Comparison of ENCODE assay signal across 11 cellular contexts in genomic region chr15:101451192-101451799, GRCh38. TPM values are rescaled to one million over a fixed set of nuclear protein-coding genes. Genes with fewer than 3 reads are reported as not detected.
DNase-seq lines count a peak whose midpoint lies in the region; ATAC-seq, FAIRE-seq and TF ChIP-seq lines count a peak whose summit lies in the region.
"Had no signal": no experiment of that assay in that cellular context is flagged by ENCODE, and none has a peak within 500 bp of the region (broad histone marks: within the 10 kb centered on the region; RNA-seq: fewer than 3 reads in every experiment).

No MANE protein-coding gene starts in this region.

- no peak overlapping the region for H4K91ac ChIP-seq in neuronal stem cell (ENCODE audit: low read depth, low read length, poor library complexity)

- no peaks in the 10 kb centered on the region for H3K9me2 ChIP-seq in SK-N-SH

- H2BK12ac ChIP-seq in neuronal stem cell (ENCODE audit: low read length) = no peak overlapping the region

- H3K79me2 ChIP-seq in SK-N-SH (ENCODE audit: insufficient read depth) = no peaks in the 10 kb centered on the region

- no peaks in the 10 kb centered on the region for H3K79me1 ChIP-seq in neuronal stem cell (ENCODE audit: low read depth, low read length)

- H3K4me3 Mint-ChIP-seq in glutamatergic neuron (ENCODE audit: unreplicated experiment) = peak overlapping the region; percentile 25

- no peak overlapping the region for H3K14ac ChIP-seq in neuronal stem cell (ENCODE audit: low read length)

- no peaks in the 10 kb centered on the region for H3K27me3 ChIP-seq in BLaER1 treated with 17β-estradiol and CSF1 and Interleukin-3, amounts not matched to agents 10 nM and 100 nM
- H3K27me3 ChIP-seq in SK-N-SH (ENCODE audit: insufficient read depth) (no peaks in the 10 kb centered on the region), neuronal stem cell (ENCODE audit: control insufficient read depth in 3 of 3, insufficient read depth in 3 of 3, low read depth in 1 of 3, low read length in 3 of 3) (no peaks in the 10 kb centered on the region)

- H3K27ac Mint-ChIP-seq in glutamatergic neuron (ENCODE audit: unreplicated experiment) = peak overlapping the region; percentile 70

- CTCF ChIA-PET in SK-N-SH (lab: Yijun Ruan, JAX) = interaction anchor here (0.8 to 1.5 kb wide), 3 partner anchors 10 to 190 kb away, joined by 3 to 5 read pairs (median 4); no protein-coding TSS in a partner anchor

- H3K4me2 ChIP-seq in BLaER1 treated with 17β-estradiol and CSF1 and Interleukin-3, amounts not matched to agents 10 nM and 100 nM = peak overlapping the region; percentile 58 to 90 (median 70)
- H3K4me2 ChIP-seq in SK-N-SH = no peak overlapping the region
- no peak overlapping the region for H3K4me2 ChIP-seq in neuronal stem cell (ENCODE audit: insufficient read depth, low read length, poor library complexity, severe bottlenecking)

- H3K4me3 ChIP-seq in BLaER1 treated with 17β-estradiol and CSF1 and Interleukin-3, amounts not matched to agents 10 nM and 100 nM = no peak overlapping the region
- no peak overlapping the region for H3K4me3 ChIP-seq in SK-N-SH (ENCODE audit: low read depth in 2 of 2, low read length in 1 of 2)
- H3K4me3 ChIP-seq in neuronal stem cell (ENCODE audit: low read length in 2 of 2) = no peak overlapping the region
- H3K4me3 ChIP-seq: thoracic aorta had no signal

- peaks cover 48% of the 10 kb centered on the region for H3K4me1 Mint-ChIP-seq in glutamatergic neuron (ENCODE audit: low read depth, unreplicated experiment)

- peak overlapping the region in 9 of 11 experiments; percentile 2 to 64 (median 40); a peak in 13 of 22 replicates for H3K9ac ChIP-seq in BLaER1 treated with 17β-estradiol and CSF1 and Interleukin-3, amounts not matched to agents 10 nM and 100 nM
- H3K9ac ChIP-seq in SK-N-SH (no peak overlapping the region), neuronal stem cell (ENCODE audit: low read depth, low read length, poor library complexity) (no peak overlapping the region)

- no peak overlapping the region for H3K18ac ChIP-seq in neuronal stem cell (ENCODE audit: low read length)

- POLR2A ChIA-PET in SK-N-SH (lab: Yijun Ruan, JAX) = interaction anchor here (0.6 to 1.3 kb wide), 3 partner anchors 133 to 262 kb away, joined by 3 to 6 read pairs (median 4); partner anchors contain the start of gene SNRPA1

- peak in 1 of 2 experiments; percentile 72; a peak in 2 of 4 replicates for TF ChIP-seq EP300 in SK-N-SH (IDR thresholded peaks at IDR 0.05; ENCODE audit: borderline replicate concordance in 1 of 2, low read depth in 1 of 2, low read length in 1 of 2)

- no peak overlapping the region for H2BK5ac ChIP-seq in neuronal stem cell (ENCODE audit: low read length)

- no peak for ATAC-seq in GM18858 (IDR thresholded peaks at IDR 0.05; ENCODE audit: unreplicated experiment)

- WGBS in SK-N-SH (ENCODE audit: low lambda C conversion rate) = 63% methylated on average over 20 of the region's 22 CpGs
- no CpG with 5 or more reads among the region's 22 CpGs for WGBS in neuronal stem cell (ENCODE audit: extremely low coverage in 2 of 2, insufficient read length in 2 of 2, insufficient replicate concordance in 1 of 2), 2 donors

- no peak overlapping the region for H2BK120ac ChIP-seq in neuronal stem cell (ENCODE audit: low read depth, low read length)

- H3K36me3 ChIP-seq in BLaER1 treated with 17β-estradiol and CSF1 and Interleukin-3, amounts not matched to agents 10 nM and 100 nM = no peaks in the 10 kb centered on the region
- H3K36me3 ChIP-seq in SK-N-SH (replicated peaks in 1 of 2; ENCODE audit: control insufficient read depth in 1 of 2, insufficient read depth in 2 of 2, low read length in 1 of 2) (no peaks in the 10 kb centered on the region), neuronal stem cell (replicated peaks in 1 of 2; ENCODE audit: control insufficient read depth in 2 of 2, insufficient read depth in 2 of 2, low read length in 2 of 2) (no peaks in the 10 kb centered on the region)
- H3K36me3 ChIP-seq: thoracic aorta had no signal

- no peaks in the 10 kb centered on the region for H3K9me3 ChIP-seq in BLaER1 treated with 17β-estradiol and CSF1 and Interleukin-3, amounts not matched to agents 10 nM and 100 nM (replicated peaks in 1 of 11)
- H3K9me3 ChIP-seq in SK-N-SH = no peaks in the 10 kb centered on the region
- H3K9me3 ChIP-seq in neuronal stem cell (replicated peaks in 1 of 2; ENCODE audit: control insufficient read depth in 2 of 2, insufficient read depth in 1 of 2, low read depth in 1 of 2, low read length in 2 of 2) = no peaks in the 10 kb centered on the region
- H3K9me3 ChIP-seq: thoracic aorta had no signal

- H4K8ac ChIP-seq in neuronal stem cell (ENCODE audit: low read depth, low read length) = no peak overlapping the region

- H3K4me1 ChIP-seq in BLaER1 treated with 17β-estradiol and CSF1 and Interleukin-3, amounts not matched to agents 10 nM and 100 nM = peaks cover 79 to 92% (median 85%) of the 10 kb centered on the region in 10 experiments
- H3K4me1 ChIP-seq in SK-N-SH (ENCODE audit: control insufficient read depth in 1 of 2, insufficient read depth in 2 of 2, low read depth in 1 of 2, low read length in 1 of 2) = peaks cover 0 to 66% of the 10 kb centered on the region in 2 experiments; a peak in 2 of 4 replicates
- peaks cover 25 to 28% of the 10 kb centered on the region in 2 donors for H3K4me1 ChIP-seq in neuronal stem cell (ENCODE audit: control insufficient read depth in 2 of 2, insufficient read depth in 1 of 2, low read depth in 1 of 2, low read length in 2 of 2)

- H2AFZ ChIP-seq in SK-N-SH (ENCODE audit: low read depth) (no peak overlapping the region), neuronal stem cell (ENCODE audit: low read length) (no peak overlapping the region)

- H3K27me3 Mint-ChIP-seq in glutamatergic neuron (ENCODE audit: unreplicated experiment) = peaks cover 8% of the 10 kb centered on the region

- no peak overlapping the region for H2BK15ac ChIP-seq in neuronal stem cell (ENCODE audit: low read length)

- FAIRE-seq in GM12891 (lab: Jason Lieb, UNC) (no peak), D721Med (lab: Jason Lieb, UNC) (no peak)

- TF ChIP-seq CTCF in SK-N-SH (IDR thresholded peaks at IDR 0.05) (no peak), glutamatergic neuron (IDR thresholded peaks at IDR 0.05; ENCODE audit: partially characterized antibody, unreplicated experiment) (no peak), D721Med (IDR thresholded peaks at IDR 0.05; ENCODE audit: insufficient read depth, missing control alignments) (no peak)

- no peaks in the 10 kb centered on the region for H3K36me3 Mint-ChIP-seq in glutamatergic neuron (ENCODE audit: unreplicated experiment)

- no peaks in the 10 kb centered on the region for H3F3A ChIP-seq in SK-N-SH (replicated peaks; ENCODE audit: insufficient read depth)

- no peak for TF ChIP-seq RAD21 in SK-N-SH (IDR thresholded peaks at IDR 0.05; ENCODE audit: low read length)

- H3K23ac ChIP-seq in neuronal stem cell (ENCODE audit: low read depth, low read length, poor library complexity) = peak overlapping the region; percentile 11

- no peaks in the 10 kb centered on the region for H4K20me1 ChIP-seq in BLaER1 treated with 17β-estradiol and CSF1 and Interleukin-3, amounts not matched to agents 10 nM and 100 nM
- no peaks in the 10 kb centered on the region for H4K20me1 ChIP-seq in SK-N-SH (ENCODE audit: insufficient read depth)

- H3K9me3 Mint-ChIP-seq in glutamatergic neuron (ENCODE audit: unreplicated experiment) = peaks cover 7% of the 10 kb centered on the region

- H2AK5ac ChIP-seq in neuronal stem cell (ENCODE audit: low read depth, low read length) = no peak overlapping the region

- DNase-seq in SK-N-SH = peak; percentile 80
- DNase-seq in glutamatergic neuron = peak; percentile 53
- DNase-seq in neuronal stem cell (ENCODE audit: low spot score) = no peak
- no peak for DNase-seq in retina
- no peak for DNase-seq in GM12891 (ENCODE audit: insufficient read length, low spot score)
- no peak for DNase-seq in D721Med (ENCODE audit: insufficient read length, low spot score)
- DNase-seq: activated gamma-delta T cell, Calu3 had no signal

- H3K27ac ChIP-seq in BLaER1 treated with 17β-estradiol and CSF1 and Interleukin-3, amounts not matched to agents 10 nM and 100 nM = peak overlapping the region in 10 of 11 experiments; percentile 29 to 82 (median 58); a peak in 19 of 22 replicates
- peak overlapping the region in 1 of 2 experiments; percentile 81; a peak in 2 of 4 replicates for H3K27ac ChIP-seq in SK-N-SH (ENCODE audit: low read depth in 2 of 2, low read length in 1 of 2)
- H3K27ac ChIP-seq in neuronal stem cell (replicated peaks; ENCODE audit: low read length) = no peak overlapping the region

- H3K4ac ChIP-seq in neuronal stem cell (ENCODE audit: low read length) = no peak overlapping the region

- no peak for TF ChIP-seq POLR2A in GM12891 (IDR thresholded peaks at IDR 0.05; ENCODE audit: low read depth, low read length)

TF ChIP-seq in SK-N-SH, 30 proteins besides CTCF, POLR2A, EP300 and RAD21 (continues in another document):
- TF ChIP-seq GATA2 (CRISPR knock-in tag; IDR thresholded peaks at IDR 0.05) (peak; percentile 71), RCOR1 (IDR thresholded peaks at IDR 0.05; ENCODE audit: low read length) (peak; percentile 49; the same call in 1 of the 2 replicates), CHD2 (IDR thresholded peaks at IDR 0.05; ENCODE audit: low read length, partially characterized antibody) (peak; percentile 58)

TF ChIP-seq in GM12891, 5 proteins besides CTCF, POLR2A, EP300 and RAD21:
- TF ChIP-seq POU2F2 (IDR thresholded peaks at IDR 0.05; ENCODE audit: low read depth, low read length) (no peak), TAF1 (IDR thresholded peaks at IDR 0.05; ENCODE audit: low read depth, low read length) (no peak), SPI1 (IDR thresholded peaks at IDR 0.05; ENCODE audit: low read depth, low read length) (no peak), POLR2AphosphoS5 (IDR thresholded peaks at IDR 0.05; ENCODE audit: low read depth, low read length) (no peak), PAX5 (IDR thresholded peaks at IDR 0.05; ENCODE audit: insufficient read depth, low read length, severe bottlenecking) (no peak)

RNA-seq across cellular contexts. Expression of gene PCSK6, which starts 38.2 kb away (rescaled TPM):
- polyA plus RNA-seq in SK-N-SH (2012; rRNA removed) = 0.03 and 0.10 TPM in 2 replicates
- 0.05 and 0.45 TPM in 2 replicates for polyA plus RNA-seq in SK-N-SH (2012; cell fraction: cytosol; rRNA removed)
- polyA plus RNA-seq in SK-N-SH (2012; cell fraction: nucleus; rRNA removed) = 0.23 and 0.32 TPM in 2 replicates
- 3.8 TPM for total RNA-seq in glutamatergic neuron (ENCODE audit: unreplicated experiment)
- polyA plus RNA-seq in neuronal stem cell (2013, experiment 1 of 2) = 2.0 TPM
- polyA plus RNA-seq in neuronal stem cell (2013, experiment 2 of 2) = 1.8 TPM
- 1.4 TPM for polyA plus RNA-seq in GM12891 (2012; ENCODE audit: low read depth, missing spikeins)

Comparison
In these comparisons a context has a peak if more than half of its experiments do, and no peak if none do; other contexts are left out.
1. H3K4me2 ChIP-seq: peak in BLaER1 treated with 17β-estradiol and CSF1 and Interleukin-3, amounts not matched to agents 10 nM and 100 nM (11 of 11); none in SK-N-SH (single experiment) and neuronal stem cell (single experiment).
2. H3K9ac ChIP-seq: peak in BLaER1 treated with 17β-estradiol and CSF1 and Interleukin-3, amounts not matched to agents 10 nM and 100 nM (9 of 11); none in SK-N-SH (single experiment) and neuronal stem cell (single experiment).
3. DNase-seq: peak in SK-N-SH (single experiment) and glutamatergic neuron (single experiment); none in neuronal stem cell (single experiment), retina (single experiment), GM12891 (single experiment) and D721Med (single experiment).